In the genomic region with DNA sequence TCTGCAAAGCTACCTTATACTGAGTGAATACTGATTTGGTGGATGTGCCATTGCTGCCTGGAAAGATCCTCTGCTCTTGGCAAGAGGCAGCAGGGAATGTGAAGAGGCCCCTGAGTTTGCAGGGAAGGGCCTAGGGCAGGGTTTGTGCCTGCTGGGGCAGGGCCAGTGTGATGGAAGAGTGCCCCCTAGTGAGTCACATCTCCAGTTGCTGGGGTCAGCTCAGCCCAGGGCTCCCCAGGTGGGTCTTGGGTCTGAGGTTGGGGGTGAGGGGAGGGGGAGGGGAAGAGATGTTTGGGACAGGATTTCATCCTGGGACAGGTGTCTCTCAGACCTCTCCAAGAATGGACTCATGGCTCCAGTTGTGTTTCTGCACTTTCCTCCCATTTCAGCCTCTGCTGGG, we compare ENCODE assay signal across 8 cellular contexts. TPM values are rescaled to one million over a fixed set of nuclear protein-coding genes. Genes with fewer than 3 reads are reported as not detected.
DNase-seq lines count a peak whose midpoint lies in the region; ATAC-seq and TF ChIP-seq lines count a peak whose summit lies in the region.

No MANE protein-coding gene starts in this region.

- H3K27me3 Mint-ChIP-seq in WTC11 (ENCODE audit: low read depth), result peaks cover 33% of the 10 kb centered on the region

- H4K20me1 ChIP-seq in hepatocyte (ENCODE audit: insufficient read depth, poor library complexity, severe bottlenecking), result no peaks in the 10 kb centered on the region

- TF ChIP-seq POLR2A in testis (IDR thresholded peaks at IDR 0.05), result no peak

- H3K4me1 ChIP-seq in hepatocyte (ENCODE audit: insufficient read depth), result peaks cover 10% of the 10 kb centered on the region
- peaks cover 8% of the 10 kb centered on the region for H3K4me1 ChIP-seq in testis

- H3K36me3 Mint-ChIP-seq in WTC11, result no peaks in the 10 kb centered on the region

- no peak overlapping the region for H3K4me3 ChIP-seq in hepatocyte
- no peak overlapping the region for H3K4me3 ChIP-seq in testis

- H3K36me3 ChIP-seq in hepatocyte (replicated peaks; ENCODE audit: insufficient read depth, low read depth) (no peaks in the 10 kb centered on the region), testis (ENCODE audit: low read depth, missing control alignments) (no peaks in the 10 kb centered on the region)

- H3K27ac Mint-ChIP-seq in WTC11, result no peak overlapping the region

- H3K27me3 ChIP-seq in hepatocyte (no peaks in the 10 kb centered on the region), testis (no peaks in the 10 kb centered on the region)

- peaks cover 53% of the 10 kb centered on the region for H3K4me1 Mint-ChIP-seq in WTC11

- no peaks in the 10 kb centered on the region for H3K9me3 Mint-ChIP-seq in WTC11

- peak; percentile 13 for DNase-seq in activated gamma-delta T cell treated with Interleukin-2 at 50 U/mL for 16 hours
- DNase-seq in activated gamma-delta T cell (lab: John Stamatoyannopoulos, UW), result no peak
- DNase-seq in WTC11 (ENCODE audit: low spot score), result peak; percentile 76
- DNase-seq in hepatocyte (ENCODE audit: low spot score), result peak; percentile 64
- peak; percentile 56 for DNase-seq in testis
- DNase-seq in activated CD8-positive, alpha-beta memory T cell treated with anti-CD3 and anti-CD28 coated beads, Interleukin-2, amount 50 U/mL, for 48 hours, result no peak
- DNase-seq in stimulated activated CD4-positive, alpha-beta T cell treated with anti-CD3 and anti-CD28 coated beads, Interleukin-1b, Interleukin-23, amount 100 ng/mL, for 48 hours, result no peak

- H3K9me3 ChIP-seq in hepatocyte (ENCODE audit: low read depth), result no peaks in the 10 kb centered on the region
- H3K9me3 ChIP-seq in testis, result no peaks in the 10 kb centered on the region

- ATAC-seq in WTC11, result peak; percentile 43
- no peak for ATAC-seq in GM18519 (IDR thresholded peaks at IDR 0.05; ENCODE audit: low FRiP score, unreplicated experiment)

- TF ChIP-seq CTCF in WTC11 (IDR thresholded peaks at IDR 0.05) (peak; percentile 60), hepatocyte (IDR thresholded peaks at IDR 0.05; ENCODE audit: poor library complexity) (peak; percentile 48), testis (IDR thresholded peaks at IDR 0.05) (peak in 2 of 3 experiments; percentile 17 to 26)

- intact Hi-C loops in testis (cut with DNase I; ENCODE audit: low total_unique reads), result no loop called here

- no peak overlapping the region for H3K27ac ChIP-seq in hepatocyte
- no peak overlapping the region for H3K27ac ChIP-seq in testis

- H3K9me2 ChIP-seq in hepatocyte (replicated peaks; ENCODE audit: insufficient read depth), result no peaks in the 10 kb centered on the region

- no peak overlapping the region for H2AFZ ChIP-seq in hepatocyte

- POLR2A ChIA-PET in WTC11 (lab: Charles Lee), result interaction anchor here (1.1 to 1.7 kb wide), 3 partner anchors 28 to 69 kb away, joined by 3 to 5 read pairs (median 4); no protein-coding TSS in a partner anchor

- CTCF ChIA-PET in WTC11 (lab: Charles Lee), result interaction anchor here (0.6 to 10.0 kb wide), 16 partner anchors 9 to 179 kb away, joined by 3 to 175 read pairs (median 6); no protein-coding TSS in a partner anchor

- H3K4me2 ChIP-seq in hepatocyte, result no peak overlapping the region

- peaks cover 4% of the 10 kb centered on the region for H3K79me2 ChIP-seq in hepatocyte

- H3K4me3 Mint-ChIP-seq in WTC11, result no peak overlapping the region

TF ChIP-seq in WTC11, 78 proteins besides CTCF, POLR2A, EP300 and RAD21:
- TF ChIP-seq CREM (CRISPR knock-in tag; IDR thresholded peaks at IDR 0.05) (no peak), ZNF423 (CRISPR knock-in tag; IDR thresholded peaks at IDR 0.05) (peak; percentile 35; the same call in 1 of the 2 replicates)

RNA-seq across cellular contexts. Expression of a gene that starts 4.1 kb away (rescaled TPM):
- total RNA-seq in WTC11 (2021), result 76.9 to 85.4 TPM (median 79.9 TPM) in 3 replicates
- 71.4 and 81.6 TPM in 2 replicates for total RNA-seq in hepatocyte
- 63.9 and 74.2 TPM in 2 replicates for polyA plus RNA-seq in hepatocyte
- total RNA-seq in testis, result 10 to 100 TPM; 35.8 to 61.0 TPM
- polyA plus RNA-seq in testis (ENCODE audit: insufficient read depth, low read depth, low replicate concordance), result 19.6 TPM

Comparison
In these comparisons a context has a peak if more than half of its experiments do, and no peak if none do; other contexts are left out.
1. DNase-seq: peak in activated gamma-delta T cell treated with Interleukin-2 at 50 U/mL for 16 hours (single experiment), WTC11 (single experiment), hepatocyte (single experiment) and testis (single experiment); none in activated gamma-delta T cell (single experiment), activated CD8-positive, alpha-beta memory T cell treated with anti-CD3 and anti-CD28 coated beads, Interleukin-2, amount 50 U/mL, for 48 hours (single experiment) and stimulated activated CD4-positive, alpha-beta T cell treated with anti-CD3 and anti-CD28 coated beads, Interleukin-1b, Interleukin-23, amount 100 ng/mL, for 48 hours (single experiment).
2. Peak in every context shown above with its lines, with median percentiles within 50 percentile points of each other: CTCF ChIP-seq.